In genomic region chr18:9823805-9824473, GRCh38 we compare ENCODE assay signal across 1 cellular context.
TF ChIP-seq lines count a peak whose summit lies in the region.

No MANE protein-coding gene starts in this region.

TF ChIP-seq in IMR-90, 13 proteins besides CTCF, POLR2A, EP300 and RAD21 (continued from another document):
- TF ChIP-seq ELK1 (IDR thresholded peaks at IDR 0.05; ENCODE audit: borderline replicate concordance, low read depth, low read length), result no peak
- no peak for TF ChIP-seq MAFK (IDR thresholded peaks at IDR 0.05; ENCODE audit: low read depth, low read length)
- TF ChIP-seq FOS (IDR thresholded peaks at IDR 0.05; ENCODE audit: low read depth, low read length), result no peak
- TF ChIP-seq BHLHE40 (IDR thresholded peaks at IDR 0.05; ENCODE audit: low read depth, low read length), result no peak
- TF ChIP-seq RCOR1 (IDR thresholded peaks at IDR 0.05; ENCODE audit: insufficient replicate concordance, low read length), result no peak
